In the genomic region with DNA sequence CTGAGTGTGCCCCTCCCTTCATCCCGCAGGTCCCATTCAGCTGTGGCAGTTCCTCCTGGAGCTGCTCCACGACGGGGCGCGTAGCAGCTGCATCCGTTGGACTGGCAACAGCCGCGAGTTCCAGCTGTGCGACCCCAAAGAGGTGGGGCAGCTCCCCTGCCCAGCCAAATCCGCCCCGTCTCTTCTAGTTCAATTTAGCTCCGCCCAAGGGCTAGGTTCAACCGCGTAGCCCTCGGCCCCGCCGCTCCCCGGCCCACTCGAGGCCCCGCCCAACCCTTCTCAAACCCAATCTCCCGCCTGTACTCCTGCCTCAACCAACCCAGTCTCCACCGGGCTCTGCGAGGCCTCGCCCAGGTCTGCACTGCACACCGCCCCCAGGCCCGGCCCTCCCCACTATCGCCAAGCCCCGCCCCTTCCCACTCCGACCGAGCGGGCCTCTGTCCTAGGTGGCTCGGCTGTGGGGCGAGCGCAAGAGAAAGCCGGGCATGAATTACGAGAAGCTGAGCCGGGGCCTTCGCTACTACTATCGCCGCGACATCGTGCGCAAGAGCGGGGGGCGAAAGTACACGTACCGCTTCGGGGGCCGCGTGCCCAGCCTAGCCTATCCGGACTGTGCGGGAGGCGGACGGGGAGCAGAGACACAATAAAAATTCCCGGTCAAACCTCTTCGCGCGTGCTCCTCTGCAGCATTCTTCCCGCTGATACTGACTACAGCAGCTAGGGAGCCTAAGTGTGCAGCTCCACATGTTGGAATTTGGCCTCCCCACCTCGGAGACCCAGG, we compare ENCODE assay signal across 8 cellular contexts. TPM values are rescaled to one million over a fixed set of nuclear protein-coding genes. Genes with fewer than 3 reads are reported as not detected.
DNase-seq lines count a peak whose midpoint lies in the region; ATAC-seq, FAIRE-seq and TF ChIP-seq lines count a peak whose summit lies in the region.

No MANE protein-coding gene starts in this region.

- H3K4me3 ChIP-seq in WERI-Rb-1 (ENCODE audit: low read depth, low read length) (peak overlapping the region; percentile 62), mammary epithelial cell (replicated peaks in 1 of 3; ENCODE audit: insufficient read depth in 1 of 3, low read depth in 2 of 3, low read length in 3 of 3) (peak overlapping the region; percentile 47 to 61 (median 57)), smooth muscle cell (peak overlapping the region; percentile 61)

- FAIRE-seq in A204.1 (lab: Jason Lieb, UNC) = peak; percentile 96

- no peaks in the 10 kb centered on the region for H3K9me3 ChIP-seq in WERI-Rb-1 (ENCODE audit: severe bottlenecking)
- H3K9me3 ChIP-seq in mammary epithelial cell (replicated peaks; ENCODE audit: insufficient read depth, low read length) = no peaks in the 10 kb centered on the region
- no peaks in the 10 kb centered on the region for H3K9me3 ChIP-seq in smooth muscle cell (replicated peaks; ENCODE audit: low read depth)

- no peaks in the 10 kb centered on the region for H3K9me3 Mint-ChIP-seq in immature natural killer cell

- WGBS in mammary epithelial cell (ENCODE audit: low coverage, missing lambda C conversion rate) = 0% methylated on average over 6 of the region's 60 CpGs
- 2% methylated on average over 60 of the region's 60 CpGs for WGBS in smooth muscle cell (ENCODE audit: low lambda C conversion rate)

- peaks cover 0 to 4% (median 3%) of the 10 kb centered on the region in 3 donors for H3K27me3 Mint-ChIP-seq in immature natural killer cell (ENCODE audit: low read depth in 3 of 3)

- H3K27ac ChIP-seq in WERI-Rb-1 = peak overlapping the region; percentile 91
- peak overlapping the region; percentile 28 for H3K27ac ChIP-seq in mammary epithelial cell (ENCODE audit: insufficient read depth, low read depth, low read length)
- H3K27ac ChIP-seq in smooth muscle cell (ENCODE audit: low read depth) = peak overlapping the region; percentile 86

- peaks cover 21% of the 10 kb centered on the region for H3F3A ChIP-seq in smooth muscle cell (ENCODE audit: low read depth)

- H3K9ac ChIP-seq in mammary epithelial cell (ENCODE audit: insufficient read depth, low read length) = no peak overlapping the region
- H3K9ac ChIP-seq in smooth muscle cell (ENCODE audit: low read depth) = peak overlapping the region; percentile 26

- H3K4me1 ChIP-seq in mammary epithelial cell (ENCODE audit: insufficient read depth, low read length) (peaks cover 22% of the 10 kb centered on the region), smooth muscle cell (ENCODE audit: low read depth) (peaks cover 18% of the 10 kb centered on the region)

- H3K4me2 ChIP-seq in mammary epithelial cell (ENCODE audit: insufficient read depth, low read depth, low read length) (peak overlapping the region; percentile 89), smooth muscle cell (peak overlapping the region; percentile 91)

- CTCF ChIA-PET in mammary epithelial cell (lab: Charles Lee; ENCODE audit: low non-redundant PET) = interaction anchor here (0.5 kb wide), 1 partner anchor 134 kb away, joined by 3 read pairs; no protein-coding TSS in a partner anchor

- H3K36me3 ChIP-seq in WERI-Rb-1 = no peaks in the 10 kb centered on the region
- H3K36me3 ChIP-seq in mammary epithelial cell (ENCODE audit: insufficient read depth, low read length) = no peaks in the 10 kb centered on the region
- no peaks in the 10 kb centered on the region for H3K36me3 ChIP-seq in smooth muscle cell (ENCODE audit: low read depth)

- dilution Hi-C loops in mammary epithelial cell (cut with HindIII; ENCODE audit: low sequenced_read_pairs) = no loop called here

- DNase-seq in NCI-H2196 (lab: John Stamatoyannopoulos, UW; ENCODE audit: unreplicated experiment) = peak; percentile 96
- peak; percentile 93 for DNase-seq in WERI-Rb-1
- peak; percentile 93 for DNase-seq in mammary epithelial cell
- peak; percentile 89 to 94 (median 92) for DNase-seq in immature natural killer cell
- DNase-seq in smooth muscle cell (lab: John Stamatoyannopoulos, UW; ENCODE audit: unreplicated experiment) = peak; percentile 82

- no peaks in the 10 kb centered on the region for H3K27me3 ChIP-seq in WERI-Rb-1 (ENCODE audit: insufficient read depth, low read depth, severe bottlenecking)
- H3K27me3 ChIP-seq in mammary epithelial cell (ENCODE audit: insufficient read depth, low read length) = no peaks in the 10 kb centered on the region
- no peaks in the 10 kb centered on the region for H3K27me3 ChIP-seq in smooth muscle cell (ENCODE audit: low read depth)

- intact Hi-C loops in mammary epithelial cell (cut with micrococcal nuclease) = no loop called here

- TF ChIP-seq CTCF in WERI-Rb-1 (IDR thresholded peaks at IDR 0.05; ENCODE audit: low read depth, low read length) (no peak), mammary epithelial cell (conservative IDR thresholded peaks at IDR 0.05 in 1 of 2, IDR thresholded peaks at IDR 0.05 in 1 of 2; ENCODE audit: extremely low read depth in 1 of 2, insufficient read depth in 1 of 2, low read depth in 1 of 2, low read length in 2 of 2) (no peak), smooth muscle cell (IDR thresholded peaks at IDR 0.05; ENCODE audit: borderline replicate concordance, insufficient read depth, poor library complexity, severe bottlenecking) (no peak)

- no peaks in the 10 kb centered on the region for H4K20me1 ChIP-seq in mammary epithelial cell (ENCODE audit: insufficient read depth, low read length)
- H4K20me1 ChIP-seq in smooth muscle cell (ENCODE audit: low read depth) = peaks cover 4% of the 10 kb centered on the region

- H3K79me2 ChIP-seq in mammary epithelial cell (ENCODE audit: insufficient read depth, low read length) (peaks cover 14% of the 10 kb centered on the region), smooth muscle cell (ENCODE audit: low read depth) (peaks cover 12% of the 10 kb centered on the region)

- peak; percentile 56 for ATAC-seq in GM18861 (IDR thresholded peaks at IDR 0.05; ENCODE audit: unreplicated experiment)
- peak; percentile 62 for ATAC-seq in HG03095 (IDR thresholded peaks at IDR 0.05; ENCODE audit: unreplicated experiment)

- H3K4me3 Mint-ChIP-seq in immature natural killer cell = peak overlapping the region; percentile 79 to 90 (median 84)

- peak overlapping the region; percentile 95 for H2AFZ ChIP-seq in mammary epithelial cell (ENCODE audit: low read depth, low read length)
- H2AFZ ChIP-seq in smooth muscle cell (ENCODE audit: low read depth) = peak overlapping the region; percentile 80

- BruUV-seq in mammary epithelial cell (replicated peaks; lab: Mats Ljungman, UMichigan) = no TSS peak

- peaks cover 33 to 43% of the 10 kb centered on the region in 2 donors for H3K4me1 Mint-ChIP-seq in immature natural killer cell

- peaks cover 0 to 2% (median 0%) of the 10 kb centered on the region in 3 donors for H3K36me3 Mint-ChIP-seq in immature natural killer cell

- in situ Hi-C loops in mammary epithelial cell (cut with MboI; ENCODE audit: low sequenced_read_pairs in 2 of 2) = no loop called here

- H3K27ac Mint-ChIP-seq in immature natural killer cell = peak overlapping the region; percentile 60 to 90 (median 82)

RNA-seq across cellular contexts. Expression of a gene that starts 2.9 kb away (rescaled TPM):
- total RNA-seq in mammary epithelial cell (under 1 TPM in 1 of 2 donors, not detected in 1; 0.99 TPM), smooth muscle cell (not detected in 2 replicates)
- polyA plus RNA-seq in mammary epithelial cell (0.37 TPM), immature natural killer cell (under 1 TPM; 0.55 to 0.79 (median 0.68) TPM), smooth muscle cell (2.9 and 3.8 TPM in 2 replicates)
- polyA minus RNA-seq in mammary epithelial cell = not detected

RNA-seq across cellular contexts. Expression of a gene that starts 3.7 kb away (rescaled TPM):
- 100 to 1,000 TPM; 201 to 275 TPM for total RNA-seq in mammary epithelial cell
- polyA plus RNA-seq in mammary epithelial cell = 708 TPM
- 258 TPM for polyA minus RNA-seq in mammary epithelial cell
- polyA plus RNA-seq in immature natural killer cell = 1,000 to 10,000 TPM in 1 of 3 donors, 100 to 1,000 TPM in 2; 711 to 1,050 (median 736) TPM
- 521 and 971 TPM in 2 replicates for total RNA-seq in smooth muscle cell
- polyA plus RNA-seq in smooth muscle cell = 622 and 683 TPM in 2 replicates

RNA-seq across cellular contexts. Expression of a gene that starts 15.6 kb away (rescaled TPM):
- total RNA-seq in mammary epithelial cell = 10 to 100 TPM; 40.2 to 78.5 TPM
- 49.1 TPM for polyA plus RNA-seq in mammary epithelial cell
- polyA minus RNA-seq in mammary epithelial cell = 35.3 TPM
- polyA plus RNA-seq in immature natural killer cell = 10 to 100 TPM; 51.4 to 91.8 (median 72.7) TPM
- total RNA-seq in smooth muscle cell = 37.2 and 42.4 TPM in 2 replicates
- polyA plus RNA-seq in smooth muscle cell = 143 and 155 TPM in 2 replicates

RNA-seq across cellular contexts. Expression of a gene that starts 21.9 kb away (rescaled TPM):
- under 1 TPM in 1 of 2 donors, not detected in 1; 0.59 TPM for total RNA-seq in mammary epithelial cell
- 0.83 TPM for polyA plus RNA-seq in mammary epithelial cell
- polyA minus RNA-seq in mammary epithelial cell = not detected
- polyA plus RNA-seq in immature natural killer cell = not detected
- total RNA-seq in smooth muscle cell = 4.2 TPM in 1 of 2 replicates, not detected in the other
- 1.0 TPM in 1 of 2 replicates, not detected in the other for polyA plus RNA-seq in smooth muscle cell

RNA-seq across cellular contexts. Expression of a gene that starts 31.9 kb away (rescaled TPM):
- total RNA-seq in mammary epithelial cell = 10 to 100 TPM in 1 of 2 donors, 1 to 10 TPM in 1; 6.5 to 28.0 TPM
- polyA plus RNA-seq in mammary epithelial cell = 8.6 TPM
- polyA minus RNA-seq in mammary epithelial cell = 57.3 TPM
- 1 to 10 TPM in 2 of 3 donors, under 1 TPM in 1; 0.98 to 7.5 (median 6.0) TPM for polyA plus RNA-seq in immature natural killer cell
- 6.3 and 6.4 TPM in 2 replicates for total RNA-seq in smooth muscle cell
- polyA plus RNA-seq in smooth muscle cell = 14.0 and 15.8 TPM in 2 replicates

Comparison
In these comparisons a context has a peak if more than half of its experiments do, and no peak if none do; other contexts are left out.
1. Peak in every context shown above with its lines: DNase-seq, ATAC-seq, H3K4me3 ChIP-seq and H3K27ac ChIP-seq.
2. H3K27ac ChIP-seq: peak in every context shown above with its lines; median percentile 91 in WERI-Rb-1; 86 in smooth muscle cell; 28 in mammary epithelial cell.